Comparison of ENCODE assay signal across 8 cellular contexts in the genomic region with DNA sequence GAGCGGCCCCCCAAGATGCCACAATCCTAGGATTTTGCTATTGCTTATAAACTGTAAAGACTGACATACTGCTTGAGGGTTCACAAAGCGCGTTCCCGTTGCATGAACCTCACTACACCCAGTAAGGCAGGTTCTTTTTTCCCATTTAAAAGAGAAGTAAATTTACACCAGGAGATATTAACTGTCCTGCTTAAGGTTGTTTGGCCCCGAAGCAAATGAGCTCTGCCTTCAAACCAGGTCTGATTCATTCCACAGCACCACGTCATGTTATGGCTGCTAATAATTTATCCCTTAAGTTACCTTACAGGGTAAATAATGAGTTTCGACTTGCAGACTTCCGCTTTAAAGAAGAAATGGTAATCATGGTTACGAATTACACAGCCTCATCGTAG. TPM values are rescaled to one million over a fixed set of nuclear protein-coding genes. Genes with fewer than 3 reads are reported as not detected.
DNase-seq lines count a peak whose midpoint lies in the region; ATAC-seq and TF ChIP-seq lines count a peak whose summit lies in the region.

No MANE protein-coding gene starts in this region.

- ATAC-seq in HG03159 (IDR thresholded peaks at IDR 0.05; ENCODE audit: unreplicated experiment): peak; percentile 37
- ATAC-seq in mucosa of descending colon: peak; percentile 10

- peak overlapping the region; percentile 89 for H3K27ac Mint-ChIP-seq in T-helper 2 cell treated with Interferon-gamma antibody and Interleukin-4, amounts not matched to agents 5 μg/mL and 100 μg/mL, for 36 hours

- no peaks in the 10 kb centered on the region for H3K36me3 ChIP-seq in mucosa of descending colon (ENCODE audit: low read depth)

- H3K4me3 ChIP-seq in mucosa of descending colon: peak overlapping the region; percentile 12

- TF ChIP-seq CTCF in mucosa of descending colon (IDR thresholded peaks at IDR 0.05): no peak

- intact Hi-C loops in mucosa of descending colon (cut with DNase I, micrococcal nuclease): no loop called here

- DNase-seq in NCI-H2227 (lab: John Stamatoyannopoulos, UW; ENCODE audit: unreplicated experiment): peak; percentile 12
- DNase-seq in NCI-H2227 treated with DMSO at 0.1 percent for 48 hours (lab: John Stamatoyannopoulos, UW): no peak
- no peak for DNase-seq in T-helper 2 cell treated with Interferon-gamma antibody and Interleukin-4, amounts not matched to agents 5 μg/mL and 100 μg/mL, for 36 hours (ENCODE audit: low spot score)
- DNase-seq in effector CD4-positive, alpha-beta T cell: peak; percentile 31
- DNase-seq in mucosa of descending colon: no peak
- DNase-seq in ureter (ENCODE audit: low spot score): peak; percentile 45
- no peak for DNase-seq in NCI-H128 (lab: John Stamatoyannopoulos, UW; ENCODE audit: unreplicated experiment)

- peaks cover 23% of the 10 kb centered on the region for H3K4me1 ChIP-seq in mucosa of descending colon (ENCODE audit: low read depth)

- H3K36me3 Mint-ChIP-seq in T-helper 2 cell treated with Interferon-gamma antibody and Interleukin-4, amounts not matched to agents 5 μg/mL and 100 μg/mL, for 36 hours (ENCODE audit: low read depth): peaks cover 3% of the 10 kb centered on the region

- H3K9me3 ChIP-seq in mucosa of descending colon: no peaks in the 10 kb centered on the region

- no peaks in the 10 kb centered on the region for H3K9me3 Mint-ChIP-seq in T-helper 2 cell treated with Interferon-gamma antibody and Interleukin-4, amounts not matched to agents 5 μg/mL and 100 μg/mL, for 36 hours

- H3K4me3 Mint-ChIP-seq in T-helper 2 cell treated with Interferon-gamma antibody and Interleukin-4, amounts not matched to agents 5 μg/mL and 100 μg/mL, for 36 hours: no peak overlapping the region

- no peaks in the 10 kb centered on the region for H3K27me3 Mint-ChIP-seq in T-helper 2 cell treated with Interferon-gamma antibody and Interleukin-4, amounts not matched to agents 5 μg/mL and 100 μg/mL, for 36 hours (ENCODE audit: low read depth)

- H3K4me1 Mint-ChIP-seq in T-helper 2 cell treated with Interferon-gamma antibody and Interleukin-4, amounts not matched to agents 5 μg/mL and 100 μg/mL, for 36 hours (ENCODE audit: low read depth): peaks cover 25% of the 10 kb centered on the region

RNA-seq across cellular contexts. Expression of a gene that starts 0.6 kb away (rescaled TPM):
- total RNA-seq in mucosa of descending colon (10 to 100 TPM in 2 of 3 donors, 1 to 10 TPM in 1; 8.9 to 13.4 (median 11.8) TPM), ureter (22.6 TPM)

RNA-seq across cellular contexts. Expression of a gene that starts 1.2 kb away (rescaled TPM):
- total RNA-seq in mucosa of descending colon: 10 to 100 TPM; 11.7 to 13.0 (median 12.5) TPM
- 13.1 TPM for total RNA-seq in ureter

RNA-seq across cellular contexts. Expression of a gene that starts 37.5 kb away (rescaled TPM):
- total RNA-seq in mucosa of descending colon: 10 to 100 TPM in 2 of 3 donors, 1 to 10 TPM in 1; 6.4 to 60.2 (median 11.2) TPM
- total RNA-seq in ureter: 61.2 TPM

Comparison
In these comparisons a context has a peak if more than half of its experiments do, and no peak if none do; other contexts are left out.
1. DNase-seq: peak in NCI-H2227 (single experiment), effector CD4-positive, alpha-beta T cell (single experiment) and ureter (single experiment); none in NCI-H2227 treated with DMSO at 0.1 percent for 48 hours (single experiment), T-helper 2 cell treated with Interferon-gamma antibody and Interleukin-4, amounts not matched to agents 5 μg/mL and 100 μg/mL, for 36 hours (single experiment), mucosa of descending colon (0 of 3) and NCI-H128 (single experiment).